In genomic region chr5:6740586-6741150, GRCh38 we compare ENCODE assay signal across 18 cellular contexts.
"Had no signal": no experiment of that assay in that cellular context is flagged by ENCODE, and none has a peak within 500 bp of the region (broad histone marks: within the 10 kb centered on the region; RNA-seq: fewer than 3 reads in every experiment).

No MANE protein-coding gene starts in this region.

- H3K9me3 ChIP-seq: uterus had no signal

- H3K4me2 ChIP-seq: neural progenitor cell had no signal

- DNase-seq: activated CD4-positive, alpha-beta T cell treated with anti-CD3 and anti-CD28 coated beads, Interleukin-2, amount 10 ng/mL, durations not matched to agents 7 days and 5 days; activated naive CD4-positive, alpha-beta T cell treated with anti-CD3 and anti-CD28 coated beads, Interleukin-2, amount 10 ng/mL, durations not matched to agents 7 days and 5 days; amygdala; cerebellar nuclear complex; endodermal cell; hippocampal formation; kidney glomerular epithelial cell; right cardiac atrium; stimulated activated CD4-positive, alpha-beta T cell treated with anti-CD3 and anti-CD28 coated beads, Interleukin-1b, Interleukin-23, amount 100 ng/mL, for 48 hours; stimulated activated naive CD4-positive, alpha-beta T cell treated with Interleukin-2 at 50 U/mL for 16 hours; uterus had no signal

- H3K9me3 Mint-ChIP-seq: activated CD4-positive, alpha-beta T cell treated with anti-CD3 and anti-CD28 coated beads, Interleukin-2, amount 10 ng/mL, durations not matched to agents 7 days and 5 days; activated naive CD4-positive, alpha-beta T cell treated with anti-CD3 and anti-CD28 coated beads, Interleukin-2, amount 10 ng/mL, durations not matched to agents 7 days and 5 days; brain; dendritic cell treated with granulocyte-macrophage colony-stimulating factor and Interleukin-4, amounts not matched to agents 40 ng/mL and 50 ng/mL, for 4 days; endodermal cell; neural progenitor cell; T-helper 1 cell treated with Interleukin-12 subunit alpha and Interleukin-12 subunit beta and Interleukin-4 antibody, amounts not matched to agents 30 μg/mL and 1 μg/mL, for 36 hours; WTC11 had no signal

- ATAC-seq: right cardiac atrium, WTC11 had no signal

- H3K4me1 Mint-ChIP-seq: endodermal cell, WTC11 had no signal

- H3K4me3 ChIP-seq: neural progenitor cell, SK-N-MC, uterus had no signal

- H3K27ac ChIP-seq: neural progenitor cell, parathyroid adenoma, SK-N-MC, uterus had no signal

- H3K27me3 Mint-ChIP-seq: activated CD4-positive, alpha-beta T cell treated with anti-CD3 and anti-CD28 coated beads, Interleukin-2, amount 10 ng/mL, durations not matched to agents 7 days and 5 days; activated naive CD4-positive, alpha-beta T cell treated with anti-CD3 and anti-CD28 coated beads, Interleukin-2, amount 10 ng/mL, durations not matched to agents 7 days and 5 days; brain; dendritic cell treated with granulocyte-macrophage colony-stimulating factor and Interleukin-4, amounts not matched to agents 40 ng/mL and 50 ng/mL, for 4 days had no signal

- H3K4me1 ChIP-seq: neural progenitor cell, parathyroid adenoma, uterus had no signal

- H3K27ac Mint-ChIP-seq: activated CD4-positive, alpha-beta T cell treated with anti-CD3 and anti-CD28 coated beads, Interleukin-2, amount 10 ng/mL, durations not matched to agents 7 days and 5 days; activated naive CD4-positive, alpha-beta T cell treated with anti-CD3 and anti-CD28 coated beads, Interleukin-2, amount 10 ng/mL, durations not matched to agents 7 days and 5 days; dendritic cell treated with granulocyte-macrophage colony-stimulating factor and Interleukin-4, amounts not matched to agents 40 ng/mL and 50 ng/mL, for 4 days; endodermal cell; neural progenitor cell; T-helper 1 cell treated with Interleukin-12 subunit alpha and Interleukin-12 subunit beta and Interleukin-4 antibody, amounts not matched to agents 30 μg/mL and 1 μg/mL, for 36 hours; WTC11 had no signal

- H3K4me3 Mint-ChIP-seq: activated CD4-positive, alpha-beta T cell treated with anti-CD3 and anti-CD28 coated beads, Interleukin-2, amount 10 ng/mL, durations not matched to agents 7 days and 5 days; activated naive CD4-positive, alpha-beta T cell treated with anti-CD3 and anti-CD28 coated beads, Interleukin-2, amount 10 ng/mL, durations not matched to agents 7 days and 5 days; brain; dendritic cell treated with granulocyte-macrophage colony-stimulating factor and Interleukin-4, amounts not matched to agents 40 ng/mL and 50 ng/mL, for 4 days; endodermal cell; neural progenitor cell; T-helper 1 cell treated with Interleukin-12 subunit alpha and Interleukin-12 subunit beta and Interleukin-4 antibody, amounts not matched to agents 30 μg/mL and 1 μg/mL, for 36 hours; WTC11 had no signal

- H3K27me3 ChIP-seq: neural progenitor cell, uterus had no signal

- H2AFZ ChIP-seq: neural progenitor cell, parathyroid adenoma had no signal

- H3K9ac ChIP-seq: neural progenitor cell, parathyroid adenoma had no signal

- H3K36me3 ChIP-seq: neural progenitor cell, uterus had no signal
